In the genomic region with DNA sequence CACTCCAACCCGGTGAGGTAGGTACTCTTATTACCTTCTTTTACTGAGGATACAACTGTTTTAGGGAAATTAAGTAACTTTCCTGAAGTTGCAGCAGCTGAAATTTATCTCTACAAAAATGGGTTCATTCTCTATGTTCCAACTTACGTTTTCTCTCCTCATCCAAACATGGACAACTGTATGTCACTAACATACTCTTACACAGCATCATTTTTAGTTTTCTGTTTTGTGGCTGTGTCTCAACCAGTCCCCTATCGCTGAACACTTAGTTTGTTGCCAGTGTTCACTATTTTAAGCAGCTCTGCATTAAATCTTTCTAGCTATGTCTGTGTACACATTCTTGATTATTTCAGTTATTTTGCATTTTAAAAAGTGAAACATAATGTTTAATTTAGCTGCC, we compare ENCODE assay signal across 25 cellular contexts. TPM values are rescaled to one million over a fixed set of nuclear protein-coding genes. Genes with fewer than 3 reads are reported as not detected.
"Had no signal": no experiment of that assay in that cellular context is flagged by ENCODE, and none has a peak within 500 bp of the region (broad histone marks: within the 10 kb centered on the region; RNA-seq: fewer than 3 reads in every experiment).

No MANE protein-coding gene starts in this region.

- H3K4me3 ChIP-seq: ascending aorta, heart right ventricle, psoas muscle, right atrium auricular region, testis had no signal

- DNase-seq: activated CD4-positive, alpha-beta T cell treated with anti-CD3 and anti-CD28 coated beads for 4 hours; activated CD4-positive, alpha-beta T cell treated with anti-CD3 and anti-CD28 coated beads, Interleukin-2, amount 50 U/mL, for 4 hours; activated CD4-positive, CD25-positive, alpha-beta regulatory T cell; activated effector memory CD4-positive, alpha-beta T cell treated with Interleukin-2 at 50 U/mL for 16 hours; activated naive CD4-positive, alpha-beta T cell treated with anti-CD3 and anti-CD28 coated beads for 36 hours; activated naive CD8-positive, alpha-beta T cell treated with anti-CD3 and anti-CD28 coated beads, Interleukin-2, amount 10 ng/mL, durations not matched to agents 7 days and 5 days; activated T-cell treated with anti-CD3 and anti-CD28 coated beads for 4 hours; brain microvascular endothelial cell; cortex of kidney; effector memory CD8-positive, alpha-beta T cell; foreskin fibroblast; heart right ventricle; kidney glomerular epithelial cell; naive B cell; nephron progenitor cell; psoas muscle; stimulated activated CD4-positive, alpha-beta T cell treated with anti-CD3 and anti-CD28 coated beads, Interleukin-15, amount 100 ng/mL, for 24 hours; stimulated activated naive CD4-positive, alpha-beta T cell treated with Interleukin-2 at 50 U/mL for 16 hours; T-helper 1 cell; testis had no signal

- H3K27me3 ChIP-seq: ascending aorta, brain microvascular endothelial cell, right atrium auricular region, testis had no signal

- H3K9me3 ChIP-seq: ascending aorta, heart right ventricle, psoas muscle, right atrium auricular region, testis had no signal

- H3K27ac ChIP-seq: ascending aorta, brain microvascular endothelial cell, parathyroid adenoma, psoas muscle, testis had no signal

- ATAC-seq: effector memory CD8-positive, alpha-beta T cell; heart right ventricle; left lobe of liver; psoas muscle had no signal

- H2AFZ ChIP-seq: parathyroid adenoma had no signal

- H3K36me3 ChIP-seq: ascending aorta, brain microvascular endothelial cell, right atrium auricular region had no signal

- FAIRE-seq: endothelial cell of umbilical vein had no signal

- H3K9ac ChIP-seq: parathyroid adenoma had no signal

- H3K4me1 ChIP-seq: parathyroid adenoma had no signal

RNA-seq across cellular contexts. Expression of a gene that starts 3.6 kb away (rescaled TPM):
- total RNA-seq: activated naive CD8-positive, alpha-beta T cell treated with anti-CD3 and anti-CD28 coated beads, Interleukin-2, amount 10 ng/mL, durations not matched to agents 7 days and 5 days had no signal
